In the genomic region with DNA sequence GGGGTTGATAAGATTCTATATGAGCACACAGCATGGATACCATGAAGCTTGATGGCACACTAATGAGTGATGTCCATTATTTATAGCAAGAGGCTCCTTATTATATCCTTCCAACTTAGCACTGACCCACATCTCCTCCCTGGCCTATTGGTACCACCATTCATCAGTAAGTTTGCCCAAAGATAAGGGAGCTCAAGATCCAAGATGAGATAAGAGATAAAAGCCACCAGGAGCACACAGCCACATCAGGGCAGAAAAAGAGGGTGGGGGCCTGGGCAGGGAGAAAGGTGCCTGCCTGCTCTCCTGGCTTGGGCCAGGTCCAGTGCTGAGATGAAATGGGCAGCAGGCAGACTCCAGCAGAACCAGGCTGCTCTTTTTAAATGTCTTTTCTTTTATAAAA, we compare ENCODE assay signal across 1 cellular context.
TF ChIP-seq lines count a peak whose summit lies in the region.

No MANE protein-coding gene starts in this region.

TF ChIP-seq in K562, 482 proteins besides CTCF, POLR2A, EP300 and RAD21:
- peak; percentile 44; the same call in 1 of the 2 replicates for TF ChIP-seq GATA2 (CRISPR knock-in tag; IDR thresholded peaks at IDR 0.05)
- TF ChIP-seq RAD51 (IDR thresholded peaks at IDR 0.05; ENCODE audit: borderline replicate concordance, low read depth): no peak
